In the genomic region with DNA sequence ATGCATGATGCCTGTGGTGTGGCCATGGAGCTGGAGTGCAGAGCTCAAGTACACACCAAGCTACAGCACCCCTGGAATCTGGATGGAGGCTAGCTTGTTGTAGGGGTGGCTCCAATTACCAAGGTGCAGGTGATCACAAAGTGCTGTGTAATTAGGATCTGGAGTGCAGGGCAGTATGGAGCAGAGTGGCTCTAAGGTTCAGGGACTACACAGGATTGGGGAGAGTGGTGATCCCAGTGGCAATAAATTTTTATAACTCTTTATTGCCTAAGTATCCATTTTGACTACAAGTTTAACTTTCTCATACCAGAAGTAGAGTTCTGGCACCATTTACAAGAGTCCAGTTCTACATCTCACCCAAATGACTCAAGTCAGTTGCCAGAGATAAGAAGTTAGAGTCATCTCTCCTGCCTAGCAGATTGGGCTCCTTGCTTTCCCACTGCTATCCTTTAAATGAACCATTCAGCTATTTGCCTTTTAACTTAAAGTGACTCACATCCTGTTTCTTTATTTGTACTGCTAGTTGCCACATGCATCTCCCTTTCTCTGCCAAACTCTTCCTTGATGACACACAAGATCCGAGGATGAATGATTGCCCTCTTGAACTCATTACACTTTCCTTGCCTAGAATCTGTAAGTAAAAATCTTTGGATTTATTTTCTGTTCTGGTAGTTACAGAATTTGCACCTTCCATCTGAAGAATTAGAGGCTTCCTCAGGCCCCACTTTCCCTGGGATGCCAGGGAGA, we compare ENCODE assay signal across 10 cellular contexts.
DNase-seq lines count a peak whose midpoint lies in the region; ATAC-seq and TF ChIP-seq lines count a peak whose summit lies in the region.
"Had no signal": no experiment of that assay in that cellular context is flagged by ENCODE, and none has a peak within 500 bp of the region (broad histone marks: within the 10 kb centered on the region; RNA-seq: fewer than 3 reads in every experiment).

No MANE protein-coding gene starts in this region.

- no peak overlapping the region for H2BK120ac ChIP-seq in neuronal stem cell (ENCODE audit: low read depth, low read length)

- H3K79me1 ChIP-seq in neuronal stem cell (ENCODE audit: low read depth, low read length), result no peaks in the 10 kb centered on the region

- H3K27me3 ChIP-seq in neuronal stem cell (ENCODE audit: control insufficient read depth in 3 of 3, insufficient read depth in 3 of 3, low read depth in 1 of 3, low read length in 3 of 3), result no peaks in the 10 kb centered on the region

- no peak overlapping the region for H3K14ac ChIP-seq in neuronal stem cell (ENCODE audit: low read length)

- no peak overlapping the region for H3K23ac ChIP-seq in neuronal stem cell (ENCODE audit: low read depth, low read length, poor library complexity)

- no peak overlapping the region for H2BK15ac ChIP-seq in neuronal stem cell (ENCODE audit: low read length)

- no peak for ATAC-seq in HG02623 (IDR thresholded peaks at IDR 0.05; ENCODE audit: unreplicated experiment)
- no peak for ATAC-seq in GM18907 (IDR thresholded peaks at IDR 0.05; ENCODE audit: unreplicated experiment)
- ATAC-seq: effector memory CD8-positive, alpha-beta T cell had no signal

- no peak overlapping the region for H2BK5ac ChIP-seq in neuronal stem cell (ENCODE audit: low read length)

- no peak overlapping the region for H2AK5ac ChIP-seq in neuronal stem cell (ENCODE audit: low read depth, low read length)

- peak overlapping the region; percentile 13 for H3K18ac ChIP-seq in neuronal stem cell (ENCODE audit: low read length)

- no peak overlapping the region for H3K4ac ChIP-seq in neuronal stem cell (ENCODE audit: low read length)

- intact Hi-C loops in lower leg skin (cut with DNase I; ENCODE audit: low total_unique reads), result no loop called here

- no peak overlapping the region for H3K9ac ChIP-seq in neuronal stem cell (ENCODE audit: low read depth, low read length, poor library complexity)

- H2AFZ ChIP-seq in neuronal stem cell (ENCODE audit: low read length), result peak overlapping the region; percentile 74

- DNase-seq in ELR (ENCODE audit: low read depth), result peak; percentile 94
- peak; percentile 56 for DNase-seq in OCI-M1 (lab: John Stamatoyannopoulos, UW)
- peak; percentile 26 to 87 for DNase-seq in dermis microvascular lymphatic vessel endothelial cell (ENCODE audit: low read depth in 2 of 2)
- no peak for DNase-seq in neuronal stem cell (ENCODE audit: low spot score)
- DNase-seq in lower leg skin (ENCODE audit: low spot score in 2 of 2), result no peak
- DNase-seq in anterior cingulate cortex (lab: John Stamatoyannopoulos, UW), result no peak
- DNase-seq: effector memory CD8-positive, alpha-beta T cell had no signal

- no peaks in the 10 kb centered on the region for H3K36me3 ChIP-seq in neuronal stem cell (replicated peaks in 1 of 2; ENCODE audit: control insufficient read depth in 2 of 2, insufficient read depth in 2 of 2, low read length in 2 of 2)

- H4K91ac ChIP-seq in neuronal stem cell (ENCODE audit: low read depth, low read length, poor library complexity), result no peak overlapping the region

- no peak for TF ChIP-seq POLR2A in lower leg skin (IDR thresholded peaks at IDR 0.05)

- no peak overlapping the region for H3K4me2 ChIP-seq in neuronal stem cell (ENCODE audit: insufficient read depth, low read length, poor library complexity, severe bottlenecking)

- H3K9me3 ChIP-seq in neuronal stem cell (replicated peaks in 1 of 2; ENCODE audit: control insufficient read depth in 2 of 2, insufficient read depth in 1 of 2, low read depth in 1 of 2, low read length in 2 of 2), result no peaks in the 10 kb centered on the region

- H3K4me3 ChIP-seq in neuronal stem cell (ENCODE audit: low read length in 2 of 2), result no peak overlapping the region
- no peak overlapping the region for H3K4me3 ChIP-seq in lower leg skin (ENCODE audit: low read depth, poor library complexity, severe bottlenecking)
- H3K4me3 ChIP-seq: SK-N-MC had no signal

- no peaks in the 10 kb centered on the region for H3K4me1 ChIP-seq in neuronal stem cell (ENCODE audit: control insufficient read depth in 2 of 2, insufficient read depth in 1 of 2, low read depth in 1 of 2, low read length in 2 of 2)

- no peak for TF ChIP-seq CTCF in lower leg skin (IDR thresholded peaks at IDR 0.05)

- no peak overlapping the region for H3K27ac ChIP-seq in neuronal stem cell (replicated peaks; ENCODE audit: low read length)
- H3K27ac ChIP-seq: SK-N-MC had no signal

- no CpG with 5 or more reads among the region's 1 CpG for WGBS in neuronal stem cell (ENCODE audit: extremely low coverage in 2 of 2, insufficient read length in 2 of 2, insufficient replicate concordance in 1 of 2), 2 donors
- WGBS in lower leg skin, 2 donors, result 7 to 8% methylated on average over 1 of the region's 1 CpG

- no peak overlapping the region for H4K8ac ChIP-seq in neuronal stem cell (ENCODE audit: low read depth, low read length)

- H2BK12ac ChIP-seq in neuronal stem cell (ENCODE audit: low read length), result no peak overlapping the region

Comparison
In these comparisons a context has a peak if more than half of its experiments do, and no peak if none do; other contexts are left out.
1. DNase-seq: peak in ELR (single experiment), OCI-M1 (single experiment) and dermis microvascular lymphatic vessel endothelial cell (2 of 2); none in neuronal stem cell (single experiment), lower leg skin (0 of 2) and anterior cingulate cortex (0 of 58).